Comparison of ENCODE assay signal across 21 cellular contexts in the genomic region with DNA sequence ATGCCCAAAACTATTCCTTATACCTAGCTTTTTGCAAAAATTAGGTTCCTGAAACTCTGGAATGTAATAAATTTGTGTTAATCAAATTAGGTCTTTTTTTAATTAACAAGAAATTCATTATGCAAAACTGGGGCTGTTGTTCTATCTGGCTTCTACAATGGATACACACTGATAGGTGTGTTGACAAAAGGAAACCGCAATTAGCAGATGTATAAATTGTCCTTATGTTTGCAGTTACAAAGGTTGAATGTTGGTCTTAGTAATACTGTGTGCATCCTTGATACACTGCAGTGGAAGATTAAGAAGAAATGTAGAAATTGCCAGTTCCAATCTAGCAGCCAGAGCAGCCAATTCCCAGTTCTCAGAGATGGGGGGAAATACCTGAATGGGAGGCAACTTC.
"Had no signal": no experiment of that assay in that cellular context is flagged by ENCODE, and none has a peak within 500 bp of the region (broad histone marks: within the 10 kb centered on the region; RNA-seq: fewer than 3 reads in every experiment).

No MANE protein-coding gene starts in this region.

- DNase-seq: effector CD4-positive, alpha-beta T cell; endodermal cell; erythroblast; foreskin keratinocyte; head of caudate nucleus; hippocampal formation; mucosa of descending colon; naive thymus-derived CD8-positive, alpha-beta T cell; psoas muscle; retina; stimulated activated CD4-positive, alpha-beta T cell treated with anti-CD3 and anti-CD28 coated beads, Interleukin-2, amount 100 ng/mL, for 24 hours; stimulated activated CD4-positive, alpha-beta T cell treated with anti-CD3 and anti-CD28 coated beads, Interleukin-4, amount 100 ng/mL, for 4 hours; stimulated activated naive B cell treated with anti-CD40 and anti-IgM and Interleukin-4, amounts not matched to agents 10 μg/mL and 1 μg/mL and 100 μg/mL, for 72 hours; stimulated activated naive CD8-positive, alpha-beta T cell treated with anti-CD3 and anti-CD28 coated beads, Interleukin-15, amount 100 ng/mL, for 72 hours; testis; upper lobe of right lung had no signal

- H3K36me3 ChIP-seq: neutrophil, tibial nerve, upper lobe of right lung, vagina had no signal

- H3K4me3 ChIP-seq: mucosa of descending colon, psoas muscle, testis, tibial nerve, upper lobe of right lung, vagina had no signal

- H3K9me3 ChIP-seq: mucosa of descending colon, neutrophil, psoas muscle, testis, upper lobe of right lung, vagina had no signal

- H3K27me3 ChIP-seq: foreskin keratinocyte, neutrophil, testis, tibial nerve, upper lobe of right lung, vagina had no signal

- FAIRE-seq: endothelial cell of umbilical vein had no signal

- H3K27ac ChIP-seq: foreskin keratinocyte, neutrophil, psoas muscle, testis, tibial nerve, upper lobe of right lung, vagina had no signal

- H3K4me1 ChIP-seq: foreskin keratinocyte, psoas muscle, testis, tibial nerve, upper lobe of right lung, vagina had no signal

- ATAC-seq: foreskin keratinocyte; mucosa of descending colon; naive thymus-derived CD8-positive, alpha-beta T cell; psoas muscle; sciatic nerve; stimulated activated naive B cell treated with anti-CD40 and anti-IgM and Interleukin-4, amounts not matched to agents 10 μg/mL and 1 μg/mL and 100 μg/mL, for 72 hours; stimulated activated naive CD8-positive, alpha-beta T cell treated with anti-CD3 and anti-CD28 coated beads, Interleukin-15, amount 100 ng/mL, for 72 hours; upper lobe of right lung had no signal
